In the genomic region with DNA sequence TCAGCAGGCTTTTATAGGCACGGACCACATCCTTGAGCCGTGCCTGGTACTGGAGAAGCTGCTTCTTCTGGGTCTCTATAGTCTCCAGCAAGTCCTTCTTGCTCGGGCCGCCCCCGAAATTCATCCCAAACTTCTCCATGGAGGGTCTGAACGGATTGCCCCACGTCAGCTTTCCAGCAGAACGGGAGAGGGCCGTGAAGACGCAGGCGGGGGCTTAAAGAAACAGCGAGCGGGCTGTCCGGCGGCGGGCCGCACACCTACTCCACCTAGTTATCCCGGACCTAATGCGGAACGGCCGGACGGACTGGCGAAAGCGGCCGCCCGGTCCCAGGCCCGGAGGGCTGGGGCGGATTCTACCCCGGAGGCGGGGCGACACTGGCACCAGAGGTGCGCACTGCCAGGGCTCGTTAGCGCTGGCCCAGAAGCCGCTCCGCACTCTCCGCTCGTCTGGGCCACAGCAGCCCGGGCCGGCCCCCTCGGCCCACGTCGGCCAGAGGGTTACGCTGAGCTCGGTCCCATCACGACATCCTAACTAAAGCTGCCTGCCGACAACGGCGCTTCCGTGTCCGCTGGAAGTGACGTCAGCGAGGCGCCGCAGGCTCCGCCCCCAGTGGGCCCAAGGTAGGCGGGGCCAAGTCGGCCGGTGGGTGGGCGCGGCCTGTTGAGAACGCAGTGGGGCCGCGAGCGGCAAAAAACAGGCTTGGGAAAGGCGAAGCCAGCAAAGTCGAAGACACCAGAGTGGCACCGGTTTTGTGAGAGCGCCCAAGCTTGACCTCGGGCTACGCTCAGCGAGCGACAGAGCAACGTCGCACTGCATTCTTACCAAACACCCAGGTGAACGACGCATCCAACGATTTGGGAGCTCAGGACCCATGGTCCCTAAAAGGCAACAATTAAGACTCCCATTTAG, we compare ENCODE assay signal across 8 cellular contexts. TPM values are rescaled to one million over a fixed set of nuclear protein-coding genes. Genes with fewer than 3 reads are reported as not detected.
DNase-seq lines count a peak whose midpoint lies in the region; ATAC-seq and TF ChIP-seq lines count a peak whose summit lies in the region.

A gene with protein sequence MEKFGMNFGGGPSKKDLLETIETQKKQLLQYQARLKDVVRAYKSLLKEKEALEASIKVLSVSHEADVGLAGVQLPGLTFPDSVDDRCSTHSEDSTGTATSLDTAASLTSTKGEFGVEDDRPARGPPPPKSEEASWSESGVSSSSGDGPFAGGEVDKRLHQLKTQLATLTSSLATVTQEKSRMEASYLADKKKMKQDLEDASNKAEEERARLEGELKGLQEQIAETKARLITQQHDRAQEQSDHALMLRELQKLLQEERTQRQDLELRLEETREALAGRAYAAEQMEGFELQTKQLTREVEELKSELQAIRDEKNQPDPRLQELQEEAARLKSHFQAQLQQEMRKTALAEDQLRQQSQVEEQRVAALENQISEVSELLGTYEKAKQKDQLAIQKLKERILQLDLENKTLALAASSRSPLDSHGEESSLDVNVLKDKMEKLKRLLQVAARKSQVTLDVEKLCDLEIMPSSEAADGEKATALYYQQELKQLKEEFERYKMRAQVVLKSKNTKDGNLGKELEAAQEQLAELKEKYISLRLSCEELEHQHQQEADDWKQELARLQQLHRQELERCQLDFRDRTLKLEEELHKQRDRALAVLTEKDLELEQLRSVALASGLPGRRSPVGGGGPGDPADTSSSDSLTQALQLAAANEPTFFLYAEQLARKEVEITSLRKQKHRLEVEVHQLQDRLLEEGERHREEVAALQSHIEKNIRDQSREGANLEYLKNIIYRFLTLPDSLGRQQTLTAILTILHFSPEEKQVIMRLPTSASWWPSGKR (minus strand): TSS at position 553 of the 910 bp plus-strand sequence. CDS start 414 bp downstream, at position 139.

- peaks cover 19 to 29% of the 10 kb centered on the region in 2 donors for H3K36me3 Mint-ChIP-seq in activated naive CD4-positive, alpha-beta T cell treated with anti-CD3 and anti-CD28 coated beads, Interleukin-2, amount 50 U/mL, for 72 hours
- peaks cover 22% of the 10 kb centered on the region for H3K36me3 Mint-ChIP-seq in osteocyte (ENCODE audit: unreplicated experiment)

- H3K4me1 Mint-ChIP-seq in osteocyte (ENCODE audit: unreplicated experiment), result peaks cover 55% of the 10 kb centered on the region

- peak; percentile 77 to 83 for ATAC-seq in activated naive CD4-positive, alpha-beta T cell treated with anti-CD3 and anti-CD28 coated beads, Interleukin-2, amount 50 U/mL, for 72 hours
- peak; percentile 82 for ATAC-seq in thoracic aorta (ENCODE audit: insufficient number of reproducible peaks, low FRiP score, low read depth)

- no peaks in the 10 kb centered on the region for H3K9me3 Mint-ChIP-seq in activated naive CD4-positive, alpha-beta T cell treated with anti-CD3 and anti-CD28 coated beads, Interleukin-2, amount 50 U/mL, for 72 hours
- H3K9me3 Mint-ChIP-seq in osteocyte (ENCODE audit: unreplicated experiment), result peaks cover 6% of the 10 kb centered on the region

- peak within 1 kb of the TSS; percentile 87 for H3K4me3 Mint-ChIP-seq in osteocyte (ENCODE audit: unreplicated experiment)

- H3K4me1 ChIP-seq in thoracic aorta (ENCODE audit: control insufficient read depth in 1 of 2, low read depth in 2 of 2), result peaks cover 35 to 72% of the 10 kb centered on the region in 2 donors

- H3K9me3 ChIP-seq in thoracic aorta, result no peaks in the 10 kb centered on the region

- H3K36me3 ChIP-seq in thoracic aorta, result peaks cover 25% of the 10 kb centered on the region

- DNase-seq in HFF-Myc (ENCODE audit: extremely low read depth, low read depth) (peak; percentile 43), MV-4-11 (lab: John Stamatoyannopoulos, UW) (peak; percentile 77), SKM-1 (lab: John Stamatoyannopoulos, UW; ENCODE audit: unreplicated experiment) (peak; percentile 39), glomerular endothelial cell (ENCODE audit: extremely low read depth, low read depth, low spot score) (peak; percentile 34), osteocyte (ENCODE audit: extremely low spot score, unreplicated experiment) (peak; percentile 97), thoracic aorta (ENCODE audit: low spot score) (peak; percentile 58)
- DNase-seq in activated naive CD4-positive, alpha-beta T cell treated with anti-CD3 and anti-CD28 coated beads, Interleukin-2, amount 50 U/mL, for 72 hours (ENCODE audit: low spot score in 2 of 2), result peak; percentile 91 to 98

- peak within 1 kb of the TSS; percentile 95 to 98 for H3K27ac Mint-ChIP-seq in activated naive CD4-positive, alpha-beta T cell treated with anti-CD3 and anti-CD28 coated beads, Interleukin-2, amount 50 U/mL, for 72 hours
- peak within 1 kb of the TSS; percentile 91 for H3K27ac Mint-ChIP-seq in osteocyte (ENCODE audit: unreplicated experiment)

- H3K27me3 Mint-ChIP-seq in osteocyte (ENCODE audit: unreplicated experiment), result no peaks in the 10 kb centered on the region

- H3K4me3 ChIP-seq in GM08714 (ENCODE audit: low read length) (peak within 1 kb of the TSS; percentile 86), HFF-Myc (replicated peaks; ENCODE audit: low read depth, low read length) (peak within 1 kb of the TSS; percentile 90), thoracic aorta (peak within 1 kb of the TSS; percentile 94)

- TF ChIP-seq CTCF in HFF-Myc (IDR thresholded peaks at IDR 0.05; ENCODE audit: low read depth, low read length, missing control alignments) (no peak), osteocyte (IDR thresholded peaks at IDR 0.05) (no peak), thoracic aorta (IDR thresholded peaks at IDR 0.05) (no peak)

- H3K27ac ChIP-seq in thoracic aorta, result peak within 1 kb of the TSS; percentile 82 to 89

- no peaks in the 10 kb centered on the region for H3K27me3 ChIP-seq in thoracic aorta (replicated peaks; ENCODE audit: insufficient read depth)

RNA-seq across cellular contexts. Expression of the gene that starts here (rescaled TPM):
- 10 to 100 TPM; 15.0 to 15.2 TPM for total RNA-seq in activated naive CD4-positive, alpha-beta T cell treated with anti-CD3 and anti-CD28 coated beads, Interleukin-2, amount 50 U/mL, for 72 hours
- total RNA-seq in glomerular endothelial cell (17.6 and 19.7 TPM in 2 replicates), osteocyte (20.2 and 20.7 TPM in 2 replicates), thoracic aorta (10 to 100 TPM; 13.5 to 17.7 TPM)

Comparison
In these comparisons a context has a peak if more than half of its experiments do, and no peak if none do; other contexts are left out.
1. Peak in every context shown above with its lines: DNase-seq, ATAC-seq, H3K4me3 ChIP-seq and H3K27ac ChIP-seq.
2. DNase-seq: peak in every context shown above with its lines; median percentile 97 in osteocyte; 94 in activated naive CD4-positive, alpha-beta T cell treated with anti-CD3 and anti-CD28 coated beads, Interleukin-2, amount 50 U/mL, for 72 hours; 77 in MV-4-11; 58 in thoracic aorta; 43 in HFF-Myc; 39 in SKM-1; 34 in glomerular endothelial cell.